In the genomic region with DNA sequence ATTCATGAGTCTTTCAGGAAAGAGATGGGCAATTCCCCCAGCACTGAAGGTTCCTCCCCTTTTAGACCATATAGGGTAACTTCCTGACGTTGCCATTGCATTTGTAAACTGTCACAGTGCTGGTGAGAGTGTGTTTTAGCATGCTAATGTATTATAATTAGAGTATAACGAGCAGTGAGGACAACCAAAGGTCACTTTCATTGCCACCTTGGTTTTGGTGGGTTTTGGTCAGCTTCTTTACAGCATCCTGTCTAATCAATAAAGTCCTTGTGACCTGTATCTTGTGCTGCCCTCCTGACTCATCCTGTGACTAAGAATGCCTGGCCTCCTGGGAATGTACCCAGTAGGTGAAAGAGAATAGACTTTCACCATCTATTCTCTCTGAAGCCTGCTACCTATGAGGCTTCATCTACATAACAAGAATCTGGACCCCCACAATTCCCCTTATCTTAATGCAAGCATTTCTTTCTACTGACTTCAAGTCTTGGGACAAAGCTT, we compare ENCODE assay signal across 1 cellular context.
TF ChIP-seq lines count a peak whose summit lies in the region.

No MANE protein-coding gene starts in this region.

TF ChIP-seq in GM23338, 12 proteins besides CTCF, POLR2A, EP300 and RAD21 (continued from another document):
- TF ChIP-seq, protein P1, sequence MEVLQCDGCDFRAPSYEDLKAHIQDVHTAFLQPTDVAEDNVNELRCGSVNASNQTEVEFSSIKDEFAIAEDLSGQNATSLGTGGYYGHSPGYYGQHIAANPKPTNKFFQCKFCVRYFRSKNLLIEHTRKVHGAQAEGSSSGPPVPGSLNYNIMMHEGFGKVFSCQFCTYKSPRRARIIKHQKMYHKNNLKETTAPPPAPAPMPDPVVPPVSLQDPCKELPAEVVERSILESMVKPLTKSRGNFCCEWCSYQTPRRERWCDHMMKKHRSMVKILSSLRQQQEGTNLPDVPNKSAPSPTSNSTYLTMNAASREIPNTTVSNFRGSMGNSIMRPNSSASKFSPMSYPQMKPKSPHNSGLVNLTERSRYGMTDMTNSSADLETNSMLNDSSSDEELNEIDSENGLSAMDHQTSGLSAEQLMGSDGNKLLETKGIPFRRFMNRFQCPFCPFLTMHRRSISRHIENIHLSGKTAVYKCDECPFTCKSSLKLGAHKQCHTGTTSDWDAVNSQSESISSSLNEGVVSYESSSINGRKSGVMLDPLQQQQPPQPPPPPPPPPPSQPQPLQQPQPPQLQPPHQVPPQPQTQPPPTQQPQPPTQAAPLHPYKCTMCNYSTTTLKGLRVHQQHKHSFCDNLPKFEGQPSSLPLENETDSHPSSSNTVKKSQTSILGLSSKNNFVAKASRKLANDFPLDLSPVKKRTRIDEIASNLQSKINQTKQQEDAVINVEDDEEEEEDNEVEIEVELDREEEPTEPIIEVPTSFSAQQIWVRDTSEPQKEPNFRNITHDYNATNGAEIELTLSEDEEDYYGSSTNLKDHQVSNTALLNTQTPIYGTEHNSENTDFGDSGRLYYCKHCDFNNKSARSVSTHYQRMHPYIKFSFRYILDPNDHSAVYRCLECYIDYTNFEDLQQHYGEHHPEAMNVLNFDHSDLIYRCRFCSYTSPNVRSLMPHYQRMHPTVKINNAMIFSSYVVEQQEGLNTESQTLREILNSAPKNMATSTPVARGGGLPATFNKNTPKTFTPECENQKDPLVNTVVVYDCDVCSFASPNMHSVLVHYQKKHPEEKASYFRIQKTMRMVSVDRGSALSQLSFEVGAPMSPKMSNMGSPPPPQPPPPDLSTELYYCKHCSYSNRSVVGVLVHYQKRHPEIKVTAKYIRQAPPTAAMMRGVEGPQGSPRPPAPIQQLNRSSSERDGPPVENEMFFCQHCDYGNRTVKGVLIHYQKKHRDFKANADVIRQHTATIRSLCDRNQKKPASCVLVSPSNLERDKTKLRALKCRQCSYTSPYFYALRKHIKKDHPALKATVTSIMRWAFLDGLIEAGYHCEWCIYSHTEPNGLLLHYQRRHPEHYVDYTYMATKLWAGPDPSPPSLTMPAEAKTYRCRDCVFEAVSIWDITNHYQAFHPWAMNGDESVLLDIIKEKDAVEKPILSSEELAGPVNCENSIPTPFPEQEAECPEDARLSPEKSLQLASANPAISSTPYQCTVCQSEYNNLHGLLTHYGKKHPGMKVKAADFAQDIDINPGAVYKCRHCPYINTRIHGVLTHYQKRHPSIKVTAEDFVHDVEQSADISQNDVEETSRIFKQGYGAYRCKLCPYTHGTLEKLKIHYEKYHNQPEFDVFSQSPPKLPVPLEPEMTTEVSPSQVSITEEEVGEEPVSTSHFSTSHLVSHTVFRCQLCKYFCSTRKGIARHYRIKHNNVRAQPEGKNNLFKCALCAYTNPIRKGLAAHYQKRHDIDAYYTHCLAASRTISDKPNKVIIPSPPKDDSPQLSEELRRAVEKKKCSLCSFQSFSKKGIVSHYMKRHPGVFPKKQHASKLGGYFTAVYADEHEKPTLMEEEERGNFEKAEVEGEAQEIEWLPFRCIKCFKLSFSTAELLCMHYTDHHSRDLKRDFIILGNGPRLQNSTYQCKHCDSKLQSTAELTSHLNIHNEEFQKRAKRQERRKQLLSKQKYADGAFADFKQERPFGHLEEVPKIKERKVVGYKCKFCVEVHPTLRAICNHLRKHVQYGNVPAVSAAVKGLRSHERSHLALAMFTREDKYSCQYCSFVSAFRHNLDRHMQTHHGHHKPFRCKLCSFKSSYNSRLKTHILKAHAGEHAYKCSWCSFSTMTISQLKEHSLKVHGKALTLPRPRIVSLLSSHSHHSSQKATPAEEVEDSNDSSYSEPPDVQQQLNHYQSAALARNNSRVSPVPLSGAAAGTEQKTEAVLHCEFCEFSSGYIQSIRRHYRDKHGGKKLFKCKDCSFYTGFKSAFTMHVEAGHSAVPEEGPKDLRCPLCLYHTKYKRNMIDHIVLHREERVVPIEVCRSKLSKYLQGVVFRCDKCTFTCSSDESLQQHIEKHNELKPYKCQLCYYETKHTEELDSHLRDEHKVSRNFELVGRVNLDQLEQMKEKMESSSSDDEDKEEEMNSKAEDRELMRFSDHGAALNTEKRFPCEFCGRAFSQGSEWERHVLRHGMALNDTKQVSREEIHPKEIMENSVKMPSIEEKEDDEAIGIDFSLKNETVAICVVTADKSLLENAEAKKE (CRISPR knock-in tag; IDR thresholded peaks at IDR 0.05), result peak; percentile 51; the same call in 1 of the 2 replicates
